8 cellular contexts compared by ENCODE assay signal in genomic region chr9:136728080-136728547, GRCh38. TPM values are rescaled to one million over a fixed set of nuclear protein-coding genes. Genes with fewer than 3 reads are reported as not detected.
DNase-seq lines count a peak whose midpoint lies in the region; ATAC-seq and TF ChIP-seq lines count a peak whose summit lies in the region.

No MANE protein-coding gene starts in this region.

- H3K27me3 ChIP-seq in right lobe of liver = no peaks in the 10 kb centered on the region

- H3K27ac Mint-ChIP-seq in activated CD4-positive, alpha-beta T cell treated with anti-CD3 and anti-CD28 coated beads, Interleukin-2, amount 10 ng/mL, durations not matched to agents 7 days and 5 days = no peak overlapping the region
- H3K27ac Mint-ChIP-seq in dendritic cell treated with granulocyte-macrophage colony-stimulating factor and Interleukin-4, amounts not matched to agents 40 ng/mL and 50 ng/mL, for 4 days = peak overlapping the region; percentile 78

- peaks cover 32% of the 10 kb centered on the region for H3K4me1 Mint-ChIP-seq in activated CD4-positive, alpha-beta T cell treated with anti-CD3 and anti-CD28 coated beads, Interleukin-2, amount 10 ng/mL, durations not matched to agents 7 days and 5 days
- peaks cover 55% of the 10 kb centered on the region for H3K4me1 Mint-ChIP-seq in dendritic cell treated with granulocyte-macrophage colony-stimulating factor and Interleukin-4, amounts not matched to agents 40 ng/mL and 50 ng/mL, for 4 days (ENCODE audit: low read depth)

- CTCF ChIA-PET in activated CD4-positive, alpha-beta T cell treated with anti-CD3 and anti-CD28 coated beads, Interleukin-2, amount 10 ng/mL, durations not matched to agents 7 days and 5 days (lab: Charles Lee) = interaction anchor here (0.9 to 4.6 kb wide), 17 partner anchors 8 to 568 kb away, joined by 3 to 44 read pairs (median 4); partner anchors contain the start of genes AGPAT2, LCN10, LCN8 and PAXX

- peaks cover 34% of the 10 kb centered on the region for H3K36me3 Mint-ChIP-seq in activated CD4-positive, alpha-beta T cell treated with anti-CD3 and anti-CD28 coated beads, Interleukin-2, amount 10 ng/mL, durations not matched to agents 7 days and 5 days (ENCODE audit: low read depth)
- H3K36me3 Mint-ChIP-seq in dendritic cell treated with granulocyte-macrophage colony-stimulating factor and Interleukin-4, amounts not matched to agents 40 ng/mL and 50 ng/mL, for 4 days (ENCODE audit: low read depth) = peaks cover 46% of the 10 kb centered on the region

- TF ChIP-seq POLR2A in right lobe of liver (IDR thresholded peaks at IDR 0.05) = peak; percentile 99

- peaks cover 0 to 31% (median 20%) of the 10 kb centered on the region in 4 donors for H3K36me3 ChIP-seq in right lobe of liver

- DNase-seq in AG09309 (ENCODE audit: low read depth) (peak; percentile 52), NCI-H510A (lab: John Stamatoyannopoulos, UW) (peak; percentile 74), right lobe of liver (peak; percentile 91 to 92 (median 91))
- DNase-seq in activated CD4-positive, alpha-beta T cell treated with anti-CD3 and anti-CD28 coated beads, Interleukin-2, amount 10 ng/mL, durations not matched to agents 7 days and 5 days = peak; percentile 91
- DNase-seq in stimulated activated CD4-positive, alpha-beta T cell treated with anti-CD3 and anti-CD28 coated beads, Interleukin-4, amount 100 ng/mL, for 1 hour = peak; percentile 95

- WGBS in right lobe of liver (ENCODE audit: insufficient coverage, low coverage, low lambda C conversion rate, missing lambda C conversion rate) = 0% methylated on average over 14 of the region's 66 CpGs

- H3K9me3 Mint-ChIP-seq in activated CD4-positive, alpha-beta T cell treated with anti-CD3 and anti-CD28 coated beads, Interleukin-2, amount 10 ng/mL, durations not matched to agents 7 days and 5 days = no peaks in the 10 kb centered on the region
- no peaks in the 10 kb centered on the region for H3K9me3 Mint-ChIP-seq in dendritic cell treated with granulocyte-macrophage colony-stimulating factor and Interleukin-4, amounts not matched to agents 40 ng/mL and 50 ng/mL, for 4 days

- no peaks in the 10 kb centered on the region for H3K9me3 ChIP-seq in right lobe of liver

- TF ChIP-seq CTCF in AG09309 (IDR thresholded peaks at IDR 0.05; ENCODE audit: control insufficient read depth, insufficient read depth, low read depth, low read length, missing control alignments) (peak; percentile 70), right lobe of liver (IDR thresholded peaks at IDR 0.05) (peak; percentile 90 to 99 (median 94))

- H3K27me3 Mint-ChIP-seq in activated CD4-positive, alpha-beta T cell treated with anti-CD3 and anti-CD28 coated beads, Interleukin-2, amount 10 ng/mL, durations not matched to agents 7 days and 5 days = no peaks in the 10 kb centered on the region
- peaks cover 14% of the 10 kb centered on the region for H3K27me3 Mint-ChIP-seq in dendritic cell treated with granulocyte-macrophage colony-stimulating factor and Interleukin-4, amounts not matched to agents 40 ng/mL and 50 ng/mL, for 4 days

- peak; percentile 45 for ATAC-seq in GM18873 (IDR thresholded peaks at IDR 0.05; ENCODE audit: low FRiP score, unreplicated experiment)
- peak; percentile 64 for ATAC-seq in HG03196 (IDR thresholded peaks at IDR 0.05; ENCODE audit: unreplicated experiment)
- peak; percentile 77 to 91 (median 81) for ATAC-seq in right lobe of liver

- POLR2A ChIA-PET in activated CD4-positive, alpha-beta T cell treated with anti-CD3 and anti-CD28 coated beads, Interleukin-2, amount 10 ng/mL, durations not matched to agents 7 days and 5 days (lab: Charles Lee) = interaction anchor here (0.6 to 1.0 kb wide), 3 partner anchors 27 to 90 kb away, joined by 3 to 4 read pairs (median 3); no protein-coding TSS in a partner anchor

- H3K4me3 Mint-ChIP-seq in activated CD4-positive, alpha-beta T cell treated with anti-CD3 and anti-CD28 coated beads, Interleukin-2, amount 10 ng/mL, durations not matched to agents 7 days and 5 days = peak overlapping the region; percentile 92
- peak overlapping the region; percentile 89 for H3K4me3 Mint-ChIP-seq in dendritic cell treated with granulocyte-macrophage colony-stimulating factor and Interleukin-4, amounts not matched to agents 40 ng/mL and 50 ng/mL, for 4 days

- H3K27ac ChIP-seq in right lobe of liver = peak overlapping the region; percentile 55 to 80 (median 60)

- peak overlapping the region; percentile 89 for H3K4me3 ChIP-seq in AG09309 (ENCODE audit: control insufficient read depth, low read depth, low read length)
- peak overlapping the region; percentile 92 to 97 (median 95) for H3K4me3 ChIP-seq in right lobe of liver

- intact Hi-C loops in dendritic cell treated with granulocyte-macrophage colony-stimulating factor and Interleukin-4, amounts not matched to agents 40 ng/mL and 50 ng/mL, for 4 days (cut with micrococcal nuclease) = loop anchor here (5.0 kb wide), 1 partner anchor 41 kb away; the partner anchor contains the start of gene AGPAT2
- intact Hi-C loops in right lobe of liver (cut with DNase I) = no loop called here

- H3K4me1 ChIP-seq in right lobe of liver = peaks cover 0 to 17% (median 7%) of the 10 kb centered on the region in 4 donors

RNA-seq across cellular contexts. Expression of gene LCN10, which starts 14.6 kb away (rescaled TPM):
- not detected for total RNA-seq in activated CD4-positive, alpha-beta T cell treated with anti-CD3 and anti-CD28 coated beads, Interleukin-2, amount 10 ng/mL, durations not matched to agents 7 days and 5 days
- under 1 TPM in 4 of 6 experiments, not detected in 2; 0.23 to 0.81 (median 0.32) TPM for total RNA-seq in right lobe of liver

RNA-seq across cellular contexts. Expression of gene DIPK1B, which starts 15.7 kb away (rescaled TPM):
- not detected for total RNA-seq in activated CD4-positive, alpha-beta T cell treated with anti-CD3 and anti-CD28 coated beads, Interleukin-2, amount 10 ng/mL, durations not matched to agents 7 days and 5 days
- total RNA-seq in right lobe of liver = 1 to 10 TPM; 1.4 to 7.7 (median 5.1) TPM

RNA-seq across cellular contexts. Expression of gene LCN6, which starts 20.2 kb away (rescaled TPM):
- not detected for total RNA-seq in activated CD4-positive, alpha-beta T cell treated with anti-CD3 and anti-CD28 coated beads, Interleukin-2, amount 10 ng/mL, durations not matched to agents 7 days and 5 days
- total RNA-seq in right lobe of liver = under 1 TPM in 2 of 6 experiments, not detected in 4; 0.26 to 0.63 TPM

RNA-seq across cellular contexts. Expression of gene LCN8, which starts 29.9 kb away (rescaled TPM):
- total RNA-seq in activated CD4-positive, alpha-beta T cell treated with anti-CD3 and anti-CD28 coated beads, Interleukin-2, amount 10 ng/mL, durations not matched to agents 7 days and 5 days = not detected
- not detected for total RNA-seq in right lobe of liver

RNA-seq across cellular contexts. Expression of gene LCN15, which starts 36.2 kb away (rescaled TPM):
- not detected for total RNA-seq in activated CD4-positive, alpha-beta T cell treated with anti-CD3 and anti-CD28 coated beads, Interleukin-2, amount 10 ng/mL, durations not matched to agents 7 days and 5 days
- total RNA-seq in right lobe of liver = not detected

Comparison
In these comparisons a context has a peak if more than half of its experiments do, and no peak if none do; other contexts are left out.
1. Peak in every context shown above with its lines: DNase-seq, ATAC-seq, H3K4me3 ChIP-seq and H3K27ac ChIP-seq.